ENCODE assay signal across 8 cellular contexts in the genomic region with DNA sequence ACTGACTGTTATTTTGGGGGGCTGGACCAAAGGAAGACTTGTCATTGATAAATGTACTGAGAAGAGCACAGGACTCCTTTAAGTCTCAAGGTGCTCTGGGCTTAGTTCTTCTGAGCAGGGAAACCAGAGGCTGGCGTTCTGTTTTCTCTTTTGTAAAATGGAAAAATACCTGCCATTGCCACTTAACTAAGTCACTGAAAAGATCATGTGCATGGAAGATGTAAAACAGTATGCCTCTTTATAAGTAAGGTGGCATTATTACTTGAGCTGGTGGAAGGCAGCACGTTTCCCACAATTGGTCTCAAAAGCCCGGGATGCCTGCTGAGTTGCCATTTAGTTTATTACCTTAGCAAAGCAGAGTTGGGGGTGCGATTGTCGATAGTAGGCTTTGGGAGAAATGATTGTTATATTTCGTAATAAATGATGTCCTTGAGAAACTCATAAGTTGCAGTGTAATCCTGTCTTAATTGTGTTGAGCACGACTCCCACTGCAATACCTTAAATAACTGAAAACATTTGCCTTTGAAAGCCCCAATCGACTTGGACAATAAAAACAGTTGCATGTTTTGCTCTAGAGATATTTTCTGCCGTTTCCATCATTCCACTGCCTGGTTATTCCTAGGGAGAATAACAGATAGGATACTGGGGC. TPM values are rescaled to one million over a fixed set of nuclear protein-coding genes. Genes with fewer than 3 reads are reported as not detected.
DNase-seq lines count a peak whose midpoint lies in the region; ATAC-seq, FAIRE-seq and TF ChIP-seq lines count a peak whose summit lies in the region.

No MANE protein-coding gene starts in this region.

- WGBS in heart right ventricle, 2 donors: 24% methylated on average over 9 of the region's 9 CpGs
- 28% methylated on average over 9 of the region's 9 CpGs for WGBS in GM12878 (ENCODE audit: insufficient coverage, insufficient replicate concordance, low lambda C conversion rate, missing lambda C conversion rate)
- WGBS in lung, 2 donors: 9 to 10% methylated on average over 9 of the region's 9 CpGs

- CTCF ChIA-PET in GM12878 (lab: Yijun Ruan, JAX): interaction anchor here (0.5 to 2.7 kb wide), 7 partner anchors 29 to 373 kb away, joined by 3 to 9 read pairs (median 3); no protein-coding TSS in a partner anchor

- TF ChIP-seq CTCF in heart right ventricle (IDR thresholded peaks at IDR 0.05) (no peak), GM12878 (IDR thresholded peaks at IDR 0.05 in 2 of 3, conservative IDR thresholded peaks at IDR 0.05 in 1 of 3; ENCODE audit: control insufficient read depth in 2 of 3, extremely low read depth in 1 of 3, insufficient read depth in 1 of 3, low read depth in 3 of 3, low read length in 3 of 3) (no peak), lung (IDR thresholded peaks at IDR 0.05; ENCODE audit: control extremely low read depth, extremely low read depth) (no peak), uterus (IDR thresholded peaks at IDR 0.05) (no peak)

- H3K36me3 ChIP-seq in heart right ventricle (no peaks in the 10 kb centered on the region), GM12878 (ENCODE audit: control insufficient read depth in 2 of 2, insufficient read depth in 2 of 2, low read length in 1 of 2) (no peaks in the 10 kb centered on the region; a peak in 1 of 4 replicates), lung (ENCODE audit: control insufficient read depth in 2 of 2, insufficient read depth in 2 of 2, low read length in 2 of 2) (no peaks in the 10 kb centered on the region), uterus (no peaks in the 10 kb centered on the region)

- H3K27ac ChIP-seq in heart right ventricle (peak overlapping the region in 9 of 10 donors; percentile 83 to 98 (median 92)), GM12878 (ENCODE audit: control insufficient read depth, insufficient read depth) (peak overlapping the region; percentile 92), lung (ENCODE audit: low read depth in 1 of 2, low read length in 1 of 2) (peak overlapping the region; percentile 77 to 98), uterus (peak overlapping the region; percentile 92 to 93)

- FAIRE-seq in GM12878 (lab: Jason Lieb, UNC): no peak

- in situ Hi-C loops in GM12878 (cut with MboI): loop anchor here (5.0 kb wide), 2 partner anchors 138 to 1037 kb away; no protein-coding TSS in a partner anchor

- SMC1A ChIA-PET in GM12878 (lab: Charles Lee; ENCODE audit: uncharacterized antibody, unreplicated experiment): interaction anchor here (0.7 to 8.0 kb wide), 16 partner anchors 11 to 535 kb away, joined by 3 to 90 read pairs (median 4); no protein-coding TSS in a partner anchor

- peak overlapping the region; percentile 80 for H3K9ac ChIP-seq in GM12878 (ENCODE audit: control insufficient read depth, insufficient read depth, low read length)

- H3K27me3 ChIP-seq in heart right ventricle: no peaks in the 10 kb centered on the region
- H3K27me3 ChIP-seq in GM12878 (replicated peaks in 1 of 2; ENCODE audit: control insufficient read depth in 2 of 2, insufficient read depth in 2 of 2, low read length in 1 of 2): no peaks in the 10 kb centered on the region
- no peaks in the 10 kb centered on the region for H3K27me3 ChIP-seq in lung (ENCODE audit: control insufficient read depth, insufficient read depth)
- no peaks in the 10 kb centered on the region for H3K27me3 ChIP-seq in uterus

- ATAC-seq in heart right ventricle: no peak
- no peak for ATAC-seq in Right ventricle myocardium superior (ENCODE audit: poor library complexity)
- no peak for ATAC-seq in GM12878
- ATAC-seq in lung (ENCODE audit: insufficient read depth, low FRiP score): no peak

- DNase-seq in heart right ventricle (no peak), Right ventricle myocardium superior (no peak), GM12878 (ENCODE audit: low read depth, low spot score) (no peak), lung (ENCODE audit: low spot score) (no peak), uterus (no peak), NAMALWA (ENCODE audit: low spot score) (no peak)
- no peak for DNase-seq in activated CD8-positive, alpha-beta memory T cell treated with anti-CD3 and anti-CD28 coated beads, Interleukin-2, amount 50 U/mL, for 4 hours
- no peak for DNase-seq in activated CD8-positive, alpha-beta memory T cell treated with anti-CD3 and anti-CD28 coated beads for 24 hours

- no peaks in the 10 kb centered on the region for H3K9me3 ChIP-seq in heart right ventricle
- no peaks in the 10 kb centered on the region for H3K9me3 ChIP-seq in GM12878 (replicated peaks; ENCODE audit: control insufficient read depth, insufficient read depth, low read length)
- H3K9me3 ChIP-seq in lung (ENCODE audit: control insufficient read depth in 2 of 2, insufficient read depth in 1 of 2, low read length in 1 of 2): no peaks in the 10 kb centered on the region
- no peaks in the 10 kb centered on the region for H3K9me3 ChIP-seq in uterus

- RAD21 ChIA-PET in GM12878 (lab: Charles Lee; ENCODE audit: unreplicated experiment): interaction anchor here (0.8 to 2.6 kb wide), 11 partner anchors 17 to 366 kb away, joined by 3 to 17 read pairs (median 4); no protein-coding TSS in a partner anchor

- intact Hi-C loops in heart right ventricle (cut with DNase I): loop anchor here in 8 of 10 donors (2.0 to 10.0 kb wide), 24 partner anchors 17 to 1045 kb away; no protein-coding TSS in a partner anchor
- intact Hi-C loops in Right ventricle myocardium superior (cut with DNase I): loop anchor here (5.0 to 10.0 kb wide), 3 partner anchors 193 to 1035 kb away; no protein-coding TSS in a partner anchor
- intact Hi-C loops in GM12878 (cut with micrococcal nuclease; ENCODE audit: unreplicated experiment): loop anchor here (1.0 to 10.0 kb wide), 7 partner anchors 97 to 1125 kb away; no protein-coding TSS in a partner anchor
- intact Hi-C loops in uterus (cut with DNase I; ENCODE audit: low total_unique reads): no loop called here

- BruUV-seq in GM12878 (replicated peaks; lab: Mats Ljungman, UMichigan): TSS peak; percentile 21

- H3K4me1 ChIP-seq in heart right ventricle (peaks cover 0 to 58% (median 37%) of the 10 kb centered on the region in 9 donors), GM12878 (ENCODE audit: control insufficient read depth, insufficient read depth, low read length) (peaks cover 30% of the 10 kb centered on the region), lung (ENCODE audit: control insufficient read depth in 2 of 2, insufficient read depth in 2 of 2, low read length in 2 of 2) (peaks cover 2 to 6% of the 10 kb centered on the region in 2 donors), uterus (no peaks in the 10 kb centered on the region)

- peaks cover 83% of the 10 kb centered on the region for H3K79me2 ChIP-seq in GM12878 (ENCODE audit: control insufficient read depth, insufficient read depth, low read length)

- peak overlapping the region; percentile 50 to 90 (median 82) for H3K4me3 ChIP-seq in heart right ventricle
- H3K4me3 ChIP-seq in GM12878: peak overlapping the region; percentile 94
- H3K4me3 ChIP-seq in lung: no peak overlapping the region
- peak overlapping the region; percentile 78 to 87 for H3K4me3 ChIP-seq in uterus

- peak overlapping the region; percentile 32 for H3K4me2 ChIP-seq in GM12878 (ENCODE audit: control insufficient read depth, insufficient read depth)

- H2AFZ ChIP-seq in GM12878 (ENCODE audit: control insufficient read depth, low read depth, low read length): no peak overlapping the region

- no peak for TF ChIP-seq RAD21 in GM12878 (IDR thresholded peaks at IDR 0.05; ENCODE audit: insufficient read depth, low read depth, low read length)

- POLR2A ChIA-PET in GM12878 (lab: Charles Lee): interaction anchor here (0.6 to 1.8 kb wide), 7 partner anchors 17 to 975 kb away, joined by 3 to 5 read pairs (median 4); no protein-coding TSS in a partner anchor

- TF ChIP-seq POLR2A in GM12878 (IDR thresholded peaks at IDR 0.05; ENCODE audit: low read depth, low read length) (no peak), uterus (IDR thresholded peaks at IDR 0.05) (no peak)

- H4K20me1 ChIP-seq in GM12878 (ENCODE audit: control insufficient read depth, insufficient read depth): no peaks in the 10 kb centered on the region

- no peak for TF ChIP-seq EP300 in GM12878 (IDR thresholded peaks at IDR 0.05; ENCODE audit: borderline replicate concordance in 1 of 2, control insufficient read depth in 1 of 2, low read depth in 2 of 2, low read length in 2 of 2)

TF ChIP-seq in GM12878, 131 proteins besides CTCF, POLR2A, EP300 and RAD21 (continues in another document):
- TF ChIP-seq, protein P1, sequence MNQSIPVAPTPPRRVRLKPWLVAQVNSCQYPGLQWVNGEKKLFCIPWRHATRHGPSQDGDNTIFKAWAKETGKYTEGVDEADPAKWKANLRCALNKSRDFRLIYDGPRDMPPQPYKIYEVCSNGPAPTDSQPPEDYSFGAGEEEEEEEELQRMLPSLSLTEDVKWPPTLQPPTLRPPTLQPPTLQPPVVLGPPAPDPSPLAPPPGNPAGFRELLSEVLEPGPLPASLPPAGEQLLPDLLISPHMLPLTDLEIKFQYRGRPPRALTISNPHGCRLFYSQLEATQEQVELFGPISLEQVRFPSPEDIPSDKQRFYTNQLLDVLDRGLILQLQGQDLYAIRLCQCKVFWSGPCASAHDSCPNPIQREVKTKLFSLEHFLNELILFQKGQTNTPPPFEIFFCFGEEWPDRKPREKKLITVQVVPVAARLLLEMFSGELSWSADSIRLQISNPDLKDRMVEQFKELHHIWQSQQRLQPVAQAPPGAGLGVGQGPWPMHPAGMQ (IDR thresholded peaks at IDR 0.05; ENCODE audit: borderline replicate concordance): no peak
- TF ChIP-seq YY1 (IDR thresholded peaks at IDR 0.05; ENCODE audit: low read depth, low read length): no peak

RNA-seq across cellular contexts. Expression of a gene that starts 3.6 kb away (rescaled TPM):
- total RNA-seq in heart right ventricle: 10 to 100 TPM in 4 of 10 donors, 1 to 10 TPM in 6; 5.8 to 11.6 (median 9.4) TPM
- polyA plus RNA-seq in heart right ventricle: 1 to 10 TPM; 2.3 to 5.1 TPM
- 8.1 TPM for total RNA-seq in Right ventricle myocardium superior
- 86.6 and 96.7 TPM in 2 replicates for total RNA-seq in GM12878 (2013; cell fraction: nucleolus; rRNA removed)
- 11.2 and 11.8 TPM in 2 replicates for total RNA-seq in GM12878 (2014; rRNA removed)
- total RNA-seq in GM12878 (2014; rRNA removed; fragmentation: Illumina TruSeq; extraction: Trizol): 12.4 and 13.4 TPM in 2 replicates
- total RNA-seq in GM12878 (2021): 19.7 and 21.1 TPM in 2 replicates
- 5.4 TPM for polyA plus RNA-seq in GM12878 (2011; ENCODE audit: low read depth)
- 17.9 and 21.6 TPM in 2 replicates for polyA plus RNA-seq in GM12878 (2011; rRNA removed)
- 20.8 and 21.1 TPM in 2 replicates for polyA plus RNA-seq in GM12878 (2011; cell fraction: cytosol; rRNA removed)
- polyA plus RNA-seq in GM12878 (2011; cell fraction: nucleus; rRNA removed): 42.4 and 49.0 TPM in 2 replicates
- 11.3 and 12.0 TPM in 2 replicates for polyA plus RNA-seq in GM12878 (2012)
- polyA plus RNA-seq in GM12878 (2014; fragmentation: Illumina TruSeq; extraction: Trizol): 13.7 and 14.6 TPM in 2 replicates
- 1 to 10 TPM; 4.2 to 5.2 TPM for polyA plus RNA-seq in GM12878 (2014; fragmentation: Nextera tagmentation; extraction: Ambion mirVana)
- polyA plus RNA-seq in GM12878 (2014; rRNA removed): 12.2 and 12.7 TPM in 2 replicates
- 1 to 10 TPM; 5.9 to 7.4 TPM for polyA plus RNA-seq in GM12878 (2016; fragmentation: Nextera tagmentation; extraction: Ambion mirVana)
- 33.6 and 37.9 TPM in 2 replicates for polyA minus RNA-seq in GM12878 (2011; rRNA and poly(A)+ RNA removed)
- polyA minus RNA-seq in GM12878 (2011; cell fraction: cytosol; rRNA and poly(A)+ RNA removed): 12.0 and 16.0 TPM in 2 replicates
- polyA minus RNA-seq in GM12878 (2011; cell fraction: nucleus; rRNA and poly(A)+ RNA removed): 29.5 and 42.3 TPM in 2 replicates
- 10 to 100 TPM; 13.5 to 14.8 TPM for total RNA-seq in lung
- 10 to 100 TPM in 1 of 2 donors, 1 to 10 TPM in 1; 3.8 to 10.4 TPM for polyA plus RNA-seq in lung
- 10 to 100 TPM in 2 of 4 donors, 1 to 10 TPM in 2; 2.6 to 15.8 (median 8.0) TPM for total RNA-seq in uterus
